In genomic region chr2:96437512-96437911, GRCh38 we compare ENCODE assay signal across 19 cellular contexts.
"Had no signal": no experiment of that assay in that cellular context is flagged by ENCODE, and none has a peak within 500 bp of the region (broad histone marks: within the 10 kb centered on the region; RNA-seq: fewer than 3 reads in every experiment).

No MANE protein-coding gene starts in this region.

- H3K4me3 ChIP-seq: body of pancreas, coronary artery, heart right ventricle, prostate gland, spleen, upper lobe of left lung had no signal

- ATAC-seq: body of pancreas, heart right ventricle, left lobe of liver, sciatic nerve had no signal

- DNase-seq: activated CD4-positive, alpha-beta memory T cell treated with anti-CD3 and anti-CD28 coated beads, Interleukin-2, amount 10 ng/mL, durations not matched to agents 7 days and 5 days; activated CD4-positive, CD25-positive, alpha-beta regulatory T cell treated with anti-CD3 and anti-CD28 coated beads, Interleukin-2, amount 50 U/mL, for 72 hours; activated CD8-positive, alpha-beta memory T cell treated with anti-CD3 and anti-CD28 coated beads, Interleukin-2, amount 50 U/mL, for 48 hours; activated naive CD4-positive, alpha-beta T cell treated with anti-CD3 and anti-CD28 coated beads, Interleukin-2, amount 50 U/mL, for 16 hours; amniotic stem cell; body of pancreas; central memory CD4-positive, alpha-beta T cell; effector CD8-positive, alpha-beta T cell; heart right ventricle; islet precursor cell; nephron progenitor cell; spleen; stimulated activated CD4-positive, alpha-beta T cell treated with anti-CD3 and anti-CD28 coated beads, Interleukin-1b, Interleukin-23, amount 100 ng/mL, for 48 hours; stimulated activated naive CD4-positive, alpha-beta T cell; upper lobe of left lung had no signal

- H3K27ac ChIP-seq: body of pancreas, coronary artery, heart right ventricle, prostate gland, spleen, upper lobe of left lung had no signal

- H3K27me3 ChIP-seq: body of pancreas, heart right ventricle, upper lobe of left lung had no signal

- H3K4me1 ChIP-seq: body of pancreas, heart right ventricle, prostate gland, spleen, upper lobe of left lung had no signal

- H3K36me3 ChIP-seq: heart right ventricle, prostate gland, spleen, upper lobe of left lung had no signal

- H3K9me3 ChIP-seq: body of pancreas, prostate gland, upper lobe of left lung had no signal
